In genomic region chr22:38292694-38293093, GRCh38 we compare ENCODE assay signal across 2 cellular contexts.
A peak's percentile ranks its signal among the peaks of the same experiment; 100 is the strongest.
TF ChIP-seq lines count a peak whose summit lies in the region.

No MANE protein-coding gene starts in this region.

TF ChIP-seq in liver, 16 proteins besides CTCF, POLR2A, EP300 and RAD21:
- TF ChIP-seq REST (IDR thresholded peaks at IDR 0.05): no peak
- peak; percentile 91 for TF ChIP-seq NR2F2 (IDR thresholded peaks at IDR 0.05)
- peak; percentile 12 for TF ChIP-seq SP1 (IDR thresholded peaks at IDR 0.05)
- TF ChIP-seq JUND (IDR thresholded peaks at IDR 0.05): no peak
- TF ChIP-seq HNF4A (conservative IDR thresholded peaks at IDR 0.05): no peak
- TF ChIP-seq EGR1 (IDR thresholded peaks at IDR 0.05; ENCODE audit: low read depth in 2 of 2): no peak
- no peak for TF ChIP-seq MAX (IDR thresholded peaks at IDR 0.05)
- TF ChIP-seq ZBTB33 (IDR thresholded peaks at IDR 0.05): no peak
- peak in 1 of 2 donors; percentile 36 for TF ChIP-seq RXRA (IDR thresholded peaks at IDR 0.05)
- no peak for TF ChIP-seq FOXA1 (IDR thresholded peaks at IDR 0.05)

TF ChIP-seq in HepG2, 621 proteins besides CTCF, POLR2A, EP300 and RAD21:
- TF ChIP-seq ZBTB20 (CRISPR knock-in tag; IDR thresholded peaks at IDR 0.05; ENCODE audit: borderline replicate concordance, low read depth) (no peak), FOSL1 (CRISPR knock-in tag; IDR thresholded peaks at IDR 0.05; ENCODE audit: borderline replicate concordance) (no peak), THRA (CRISPR knock-in tag; IDR thresholded peaks at IDR 0.05; ENCODE audit: borderline replicate concordance) (no peak), GTF2F1 (IDR thresholded peaks at IDR 0.05; ENCODE audit: low read length) (no peak)
